In genomic region chr10:30455816-30456215, GRCh38 we compare ENCODE assay signal across 9 cellular contexts. TPM values are rescaled to one million over a fixed set of nuclear protein-coding genes. Genes with fewer than 3 reads are reported as not detected.
DNase-seq lines count a peak whose midpoint lies in the region; ATAC-seq and TF ChIP-seq lines count a peak whose summit lies in the region.
"Had no signal": no experiment of that assay in that cellular context is flagged by ENCODE, and none has a peak within 500 bp of the region (broad histone marks: within the 10 kb centered on the region; RNA-seq: fewer than 3 reads in every experiment).

No MANE protein-coding gene starts in this region.

- no peak for DNase-seq in AG04450 (ENCODE audit: low read depth, low spot score)
- peak; percentile 39 for DNase-seq in islet precursor cell
- no peak for DNase-seq in COLO668 (lab: John Stamatoyannopoulos, UW; ENCODE audit: unreplicated experiment)
- DNase-seq in GM10266 (ENCODE audit: extremely low spot score) = no peak
- no peak for DNase-seq in endothelial cell (ENCODE audit: low spot score)

- peak overlapping the region; percentile 52 for H3K27ac ChIP-seq in AG04450 (ENCODE audit: low read depth, low read length)
- H3K27ac ChIP-seq in OCI-LY1 (ENCODE audit: low read depth, low read length, poor library complexity, severe bottlenecking) = peak overlapping the region; percentile 66
- H3K27ac ChIP-seq: VCaP had no signal

- no peaks in the 10 kb centered on the region for H3F3A ChIP-seq in OCI-LY1 (ENCODE audit: insufficient read depth, low read length)

- H2AFZ ChIP-seq in OCI-LY1 (ENCODE audit: low read length) = no peak overlapping the region

- ATAC-seq in GM19455 (IDR thresholded peaks at IDR 0.05; ENCODE audit: unreplicated experiment) (peak; percentile 45), HG02973 (IDR thresholded peaks at IDR 0.05; ENCODE audit: unreplicated experiment) (no peak)

- peaks cover 39% of the 10 kb centered on the region for H3K4me1 ChIP-seq in OCI-LY1 (ENCODE audit: insufficient read depth, low read length, severe bottlenecking)

- no peak overlapping the region for H3K4me3 ChIP-seq in AG04450 (ENCODE audit: low read depth, low read length)
- no peak overlapping the region for H3K4me3 ChIP-seq in OCI-LY1 (ENCODE audit: low read depth, low read length, poor library complexity, severe bottlenecking)

- H3K36me3 Mint-ChIP-seq in endothelial cell (ENCODE audit: low read depth, unreplicated experiment) = peaks cover 18% of the 10 kb centered on the region

- POLR2A ChIA-PET in AG04450 (lab: Yijun Ruan, JAX) = no interaction called here

- CTCF ChIA-PET in AG04450 (lab: Charles Lee) = interaction anchor here (0.8 to 1.2 kb wide), 2 partner anchors 135 kb away, joined by 3 read pairs; no protein-coding TSS in a partner anchor

- H3K4me2 ChIP-seq in OCI-LY1 (ENCODE audit: low read length) = peak overlapping the region; percentile 49

- H3K9me3 ChIP-seq in AG04450 (ENCODE audit: control insufficient read depth, insufficient read depth, low read length) (no peaks in the 10 kb centered on the region), OCI-LY1 (ENCODE audit: low read length) (no peaks in the 10 kb centered on the region)

- H3K9ac ChIP-seq in OCI-LY1 (ENCODE audit: low read length) = no peak overlapping the region

- TF ChIP-seq CTCF in AG04450 (IDR thresholded peaks at IDR 0.05; ENCODE audit: low read depth, low read length) (no peak), OCI-LY1 (IDR thresholded peaks at IDR 0.05; ENCODE audit: low read length) (no peak), GM10266 (IDR thresholded peaks at IDR 0.05; ENCODE audit: control insufficient read depth, insufficient read depth, low read depth, missing control alignments) (no peak), endothelial cell (IDR thresholded peaks at IDR 0.05; ENCODE audit: unreplicated experiment) (no peak)

- H3K9me2 ChIP-seq in OCI-LY1 (ENCODE audit: low read depth, low read length) = no peaks in the 10 kb centered on the region

- no peaks in the 10 kb centered on the region for H4K20me1 ChIP-seq in OCI-LY1 (ENCODE audit: insufficient read depth, low read length)

- no peaks in the 10 kb centered on the region for H3K27me3 ChIP-seq in AG04450 (ENCODE audit: control insufficient read depth, insufficient read depth, low read length)
- no peaks in the 10 kb centered on the region for H3K27me3 ChIP-seq in OCI-LY1 (ENCODE audit: insufficient read depth, low read length)

- H3K9me3 Mint-ChIP-seq in endothelial cell (ENCODE audit: unreplicated experiment) = no peaks in the 10 kb centered on the region

- peaks cover 42% of the 10 kb centered on the region for H3K36me3 ChIP-seq in OCI-LY1 (ENCODE audit: insufficient read depth, low read length)

- H3K79me2 ChIP-seq in OCI-LY1 (ENCODE audit: insufficient read depth, low read length) = no peaks in the 10 kb centered on the region

- H3K4me3 Mint-ChIP-seq in endothelial cell (ENCODE audit: unreplicated experiment) = no peak overlapping the region

- no peaks in the 10 kb centered on the region for H3K27me3 Mint-ChIP-seq in endothelial cell (ENCODE audit: unreplicated experiment)

- no peak overlapping the region for H3K27ac Mint-ChIP-seq in endothelial cell (ENCODE audit: unreplicated experiment)

- peaks cover 10% of the 10 kb centered on the region for H3K4me1 Mint-ChIP-seq in endothelial cell (ENCODE audit: unreplicated experiment)

RNA-seq across cellular contexts. Expression of gene MAP3K8, which starts 21.8 kb away (rescaled TPM):
- 4.3 and 5.3 TPM in 2 replicates for polyA plus RNA-seq in AG04450 (2011; rRNA removed)
- polyA minus RNA-seq in AG04450 (2011; rRNA and poly(A)+ RNA removed) = 4.3 and 4.8 TPM in 2 replicates
- total RNA-seq in endothelial cell (ENCODE audit: unreplicated experiment) = 6.2 TPM
